Comparison of ENCODE assay signal across 21 cellular contexts in genomic region chr1:17206196-17206595, GRCh38. TPM values are rescaled to one million over a fixed set of nuclear protein-coding genes. Genes with fewer than 3 reads are reported as not detected.
DNase-seq lines count a peak whose midpoint lies in the region; ATAC-seq and TF ChIP-seq lines count a peak whose summit lies in the region.
"Had no signal": no experiment of that assay in that cellular context is flagged by ENCODE, and none has a peak within 500 bp of the region (broad histone marks: within the 10 kb centered on the region; RNA-seq: fewer than 3 reads in every experiment).

No MANE protein-coding gene starts in this region.

- H3K4me1 Mint-ChIP-seq in stimulated activated naive B cell treated with anti-CD40 and anti-IgM and Interleukin-4, amounts not matched to agents 10 μg/mL and 1 μg/mL and 100 μg/mL, for 72 hours = peaks cover 34% of the 10 kb centered on the region in 2 donors

- H3K36me3 ChIP-seq in IMR-90 (ENCODE audit: control insufficient read depth, insufficient read depth, low read length) (no peaks in the 10 kb centered on the region), mesenchymal stem cell (ENCODE audit: control insufficient read depth in 1 of 2, insufficient read depth in 2 of 2, low read depth in 1 of 2, low read length in 2 of 2) (no peaks in the 10 kb centered on the region)
- H3K36me3 ChIP-seq: HAP-1 had no signal

- no peak overlapping the region for H2AK5ac ChIP-seq in IMR-90 (ENCODE audit: low read depth, low read length)
- H2AK5ac ChIP-seq in mesenchymal stem cell (ENCODE audit: low read length, severe bottlenecking) = peak overlapping the region; percentile 90

- H3K36me3 Mint-ChIP-seq in stimulated activated naive B cell treated with anti-CD40 and anti-IgM and Interleukin-4, amounts not matched to agents 10 μg/mL and 1 μg/mL and 100 μg/mL, for 72 hours = no peaks in the 10 kb centered on the region

- H2BK120ac ChIP-seq in IMR-90 (ENCODE audit: low read depth, low read length) (no peak overlapping the region), mesenchymal stem cell (ENCODE audit: low read depth, low read length) (no peak overlapping the region)

- no peak overlapping the region for H2BK20ac ChIP-seq in IMR-90 (ENCODE audit: low read depth, low read length)

- no peak for TF ChIP-seq RAD21 in IMR-90 (IDR thresholded peaks at IDR 0.05; ENCODE audit: low read length)

- WGBS in IMR-90 (ENCODE audit: extremely low coverage in 2 of 2, insufficient read length in 1 of 2), 2 experiments = no CpG with 5 or more reads among the region's 4 CpGs
- 72% methylated on average over 4 of the region's 4 CpGs for WGBS in mesenchymal stem cell

- intact Hi-C loops in IMR-90 (cut with micrococcal nuclease) = no loop called here

- no peaks in the 10 kb centered on the region for H3K79me1 ChIP-seq in IMR-90 (ENCODE audit: low read depth in 1 of 2, low read length in 2 of 2)
- H3K79me1 ChIP-seq in mesenchymal stem cell (replicated peaks; ENCODE audit: low read length, poor library complexity, severe bottlenecking) = no peaks in the 10 kb centered on the region

- no peak overlapping the region for H2BK12ac ChIP-seq in mesenchymal stem cell (ENCODE audit: low read length in 2 of 2)

- dilution Hi-C loops in IMR-90 (cut with HindIII; ENCODE audit: low sequenced_read_pairs, unreplicated experiment) = no loop called here

- H3K9me3 Mint-ChIP-seq in stimulated activated naive B cell treated with anti-CD40 and anti-IgM and Interleukin-4, amounts not matched to agents 10 μg/mL and 1 μg/mL and 100 μg/mL, for 72 hours = no peaks in the 10 kb centered on the region
- H3K9me3 Mint-ChIP-seq: CD8-positive, alpha-beta memory T cell; GM23338 had no signal

- no peak overlapping the region for H3K4ac ChIP-seq in IMR-90 (ENCODE audit: low read depth, low read length)
- no peak overlapping the region for H3K4ac ChIP-seq in mesenchymal stem cell (ENCODE audit: low read depth in 1 of 2, low read length in 2 of 2)

- peaks cover 15 to 21% of the 10 kb centered on the region in 2 donors for H3K27me3 Mint-ChIP-seq in stimulated activated naive B cell treated with anti-CD40 and anti-IgM and Interleukin-4, amounts not matched to agents 10 μg/mL and 1 μg/mL and 100 μg/mL, for 72 hours

- no peak for TF ChIP-seq POLR2A in IMR-90 (IDR thresholded peaks at IDR 0.05; ENCODE audit: low read depth, low read length)

- no peak overlapping the region for H2AFZ ChIP-seq in IMR-90 (replicated peaks; ENCODE audit: low read length, poor library complexity)
- no peak overlapping the region for H2AFZ ChIP-seq in mesenchymal stem cell (ENCODE audit: low read depth, low read length)
- H2AFZ ChIP-seq: GM23338 had no signal

- H3K18ac ChIP-seq in IMR-90 (ENCODE audit: low read depth, low read length) = no peak overlapping the region
- no peak overlapping the region for H3K18ac ChIP-seq in mesenchymal stem cell (ENCODE audit: low read depth in 1 of 2, low read length in 2 of 2)

- H2BK15ac ChIP-seq in IMR-90 (ENCODE audit: low read depth, low read length) = no peak overlapping the region; the same call in 2 of the 3 replicates
- no peak overlapping the region for H2BK15ac ChIP-seq in mesenchymal stem cell (ENCODE audit: low read depth, poor library complexity, severe bottlenecking)

- H3K9me1 ChIP-seq in IMR-90 (ENCODE audit: insufficient read depth, low read length) = peaks cover 16% of the 10 kb centered on the region; the same call in 1 of the 2 replicates

- in situ Hi-C loops in IMR-90 (cut with MboI; ENCODE audit: low sequenced_read_pairs) = no loop called here

- H4K5ac ChIP-seq in IMR-90 (ENCODE audit: low read depth, low read length) = no peak overlapping the region

- no peak overlapping the region for H3K23ac ChIP-seq in IMR-90 (ENCODE audit: low read depth, low read length)
- H3K23ac ChIP-seq in mesenchymal stem cell (ENCODE audit: low read length in 2 of 2) = no peak overlapping the region

- DNase-seq in IMR-90 (no peak), RWPE1 (ENCODE audit: low spot score) (no peak), mesenchymal stem cell (no peak), NCI-H146 (lab: John Stamatoyannopoulos, UW) (no peak), AG08395 (ENCODE audit: low spot score) (no peak), NCI-H1436 (lab: John Stamatoyannopoulos, UW) (no peak)
- DNase-seq in stimulated activated naive B cell treated with anti-CD40 and anti-IgM and Interleukin-4, amounts not matched to agents 10 μg/mL and 1 μg/mL and 100 μg/mL, for 72 hours = no peak
- DNase-seq: ACHN, GDM1, NCI-H1092 treated with DMSO at 0.1 percent for 48 hours, NCI-H2029 treated with DMSO at 0.1 percent for 48 hours, NCI-H2171, NCI-H345, NCI-H524 treated with DMSO at 0.1 percent for 48 hours, SHP77 treated with DMSO at 0.1 percent for 48 hours had no signal

- H4K8ac ChIP-seq in IMR-90 (ENCODE audit: low read depth in 2 of 2, low read length in 2 of 2) (no peak overlapping the region), mesenchymal stem cell (ENCODE audit: low read length) (no peak overlapping the region)

- POLR2A ChIA-PET in IMR-90 (lab: Charles Lee; ENCODE audit: unreplicated experiment) = no interaction called here
- POLR2A ChIA-PET in RWPE1 (lab: Yijun Ruan, JAX; ENCODE audit: low non-redundant PET) = interaction anchor here (0.6 to 1.1 kb wide), 2 partner anchors 9 to 78 kb away, joined by 3 to 7 read pairs; no protein-coding TSS in a partner anchor

- CTCF ChIA-PET in IMR-90 (lab: Yijun Ruan, JAX) (interaction anchor here (1.2 kb wide), 1 partner anchor 80 kb away, joined by 6 read pairs; no protein-coding TSS in a partner anchor), RWPE1 (lab: Yijun Ruan, JAX) (interaction anchor here (0.5 kb wide), 1 partner anchor 31 kb away, joined by 3 read pairs; no protein-coding TSS in a partner anchor)

- H3K9me3 ChIP-seq in IMR-90 (ENCODE audit: control insufficient read depth, insufficient read depth, low read length) (no peaks in the 10 kb centered on the region), mesenchymal stem cell (ENCODE audit: control insufficient read depth, low read length) (no peaks in the 10 kb centered on the region)
- H3K9me3 ChIP-seq: HAP-1 had no signal

- no peak overlapping the region for H3K4me3 ChIP-seq in IMR-90 (ENCODE audit: insufficient read depth, low read depth, low read length)
- H3K4me3 ChIP-seq in mesenchymal stem cell (ENCODE audit: insufficient read depth in 1 of 2, low read depth in 1 of 2, low read length in 2 of 2) = no peak overlapping the region
- H3K4me3 ChIP-seq: GM23338, HAP-1, SK-N-MC had no signal

- BruUV-seq in IMR-90 (replicated peaks; lab: Mats Ljungman, UMichigan) = no TSS peak

- H3K4me3 Mint-ChIP-seq in stimulated activated naive B cell treated with anti-CD40 and anti-IgM and Interleukin-4, amounts not matched to agents 10 μg/mL and 1 μg/mL and 100 μg/mL, for 72 hours = no peak overlapping the region
- H3K4me3 Mint-ChIP-seq: GM23338 had no signal

- H3K4me1 ChIP-seq in IMR-90 (ENCODE audit: control insufficient read depth, insufficient read depth, low read length) = peaks cover 2% of the 10 kb centered on the region
- H3K4me1 ChIP-seq in mesenchymal stem cell (ENCODE audit: control insufficient read depth, insufficient read depth, low read depth, low read length) = peaks cover 42% of the 10 kb centered on the region
- H3K4me1 ChIP-seq: HAP-1 had no signal

- H3K14ac ChIP-seq in IMR-90 (replicated peaks; ENCODE audit: low read depth, low read length) (no peak overlapping the region), mesenchymal stem cell (ENCODE audit: low read length in 2 of 2) (no peak overlapping the region)

- H3K56ac ChIP-seq in IMR-90 (ENCODE audit: extremely low read depth, insufficient read depth, low read length) = no peak overlapping the region

- TF ChIP-seq CTCF in IMR-90 (conservative IDR thresholded peaks at IDR 0.05; ENCODE audit: low read depth, low read length) (no peak), RWPE1 (conservative IDR thresholded peaks at IDR 0.05; ENCODE audit: low read depth) (no peak)

- no peak overlapping the region for H2BK5ac ChIP-seq in IMR-90 (ENCODE audit: low read depth, low read length, poor library complexity, severe bottlenecking)
- H2BK5ac ChIP-seq in mesenchymal stem cell (ENCODE audit: low read depth, low read length, poor library complexity, severe bottlenecking) = no peak overlapping the region

- peak overlapping the region; percentile 43 for H3K27ac Mint-ChIP-seq in stimulated activated naive B cell treated with anti-CD40 and anti-IgM and Interleukin-4, amounts not matched to agents 10 μg/mL and 1 μg/mL and 100 μg/mL, for 72 hours
- H3K27ac Mint-ChIP-seq: GM23338 had no signal

- no peak for ATAC-seq in IMR-90 (ENCODE audit: low read depth)
- ATAC-seq in stimulated activated naive B cell treated with anti-CD40 and anti-IgM and Interleukin-4, amounts not matched to agents 10 μg/mL and 1 μg/mL and 100 μg/mL, for 72 hours (replicated peaks) = no peak
- ATAC-seq: GM23338 had no signal

- H2AK9ac ChIP-seq in IMR-90 (replicated peaks; ENCODE audit: low read depth, low read length, poor library complexity) = peak overlapping the region; percentile 79

- H4K91ac ChIP-seq in IMR-90 (ENCODE audit: insufficient read depth, low read depth, low read length) = no peak overlapping the region
- H4K91ac ChIP-seq in mesenchymal stem cell (ENCODE audit: low read length) = no peak overlapping the region

- H3K9ac ChIP-seq in IMR-90 (ENCODE audit: low read depth, low read length) (no peak overlapping the region), mesenchymal stem cell (ENCODE audit: low read length) (no peak overlapping the region)
- H3K9ac ChIP-seq: KMS-11 had no signal

- no peaks in the 10 kb centered on the region for H4K20me1 ChIP-seq in IMR-90 (ENCODE audit: insufficient read depth, low read length)

- H3K4me2 ChIP-seq in IMR-90 (ENCODE audit: low read depth, low read length) = no peak overlapping the region
- H3K4me2 ChIP-seq in mesenchymal stem cell (ENCODE audit: low read length, poor library complexity, severe bottlenecking) = no peak overlapping the region
- H3K4me2 ChIP-seq: GM23338, KMS-11 had no signal

- H3K27me3 ChIP-seq in IMR-90 (ENCODE audit: control insufficient read depth, insufficient read depth, low read length) = peaks cover 6% of the 10 kb centered on the region
- H3K27me3 ChIP-seq in mesenchymal stem cell (ENCODE audit: control insufficient read depth in 1 of 2, insufficient read depth in 1 of 2, low read length in 2 of 2) = peaks cover 0 to 77% of the 10 kb centered on the region in 2 experiments

- H3K27ac ChIP-seq in IMR-90 (ENCODE audit: insufficient read depth, low read length) (no peak overlapping the region), RWPE1 (peak overlapping the region; percentile 85), mesenchymal stem cell (ENCODE audit: low read length, poor library complexity, severe bottlenecking) (no peak overlapping the region)
- H3K27ac ChIP-seq: C4-2B, KMS-11, SK-N-MC had no signal

RNA-seq across cellular contexts. Expression of gene PADI1, which starts 1.3 kb away (rescaled TPM):
- total RNA-seq in IMR-90 (2012; rRNA removed) = not detected in 2 replicates
- 0.13 and 0.17 TPM in 2 replicates for polyA plus RNA-seq in IMR-90 (2012; rRNA removed)
- 0.04 TPM in 1 of 2 replicates, not detected in the other for polyA plus RNA-seq in IMR-90 (2012; cell fraction: cytosol; rRNA removed)
- polyA plus RNA-seq in IMR-90 (2012; cell fraction: nucleus; rRNA removed; ENCODE audit: low replicate concordance) = 0.14 and 0.21 TPM in 2 replicates
- polyA plus RNA-seq in mesenchymal stem cell (2013, experiment 1 of 2) = 0.03 TPM
- polyA plus RNA-seq in mesenchymal stem cell (2013, experiment 2 of 2) = 0.10 TPM
- total RNA-seq: CD8-positive, alpha-beta memory T cell had no signal
- polyA plus RNA-seq: CD8-positive, alpha-beta memory T cell had no signal

RNA-seq across cellular contexts. Expression of gene PADI3, which starts 42.7 kb away (rescaled TPM):
- total RNA-seq in IMR-90 (2012; rRNA removed) = not detected in 2 replicates
- polyA plus RNA-seq in IMR-90 (2012; rRNA removed) = not detected in 2 replicates
- not detected in 2 replicates for polyA plus RNA-seq in IMR-90 (2012; cell fraction: cytosol; rRNA removed)
- 0.01 and 0.03 TPM in 2 replicates for polyA plus RNA-seq in IMR-90 (2012; cell fraction: nucleus; rRNA removed; ENCODE audit: low replicate concordance)
- polyA plus RNA-seq in mesenchymal stem cell (2013, experiment 1 of 2) = not detected
- polyA plus RNA-seq in mesenchymal stem cell (2013, experiment 2 of 2) = 0.01 TPM
- total RNA-seq: CD8-positive, alpha-beta memory T cell had no signal
- polyA plus RNA-seq: CD8-positive, alpha-beta memory T cell had no signal
